Comparison of ENCODE assay signal across 15 cellular contexts in genomic region chr2:1020206-1020605, GRCh38.
DNase-seq lines count a peak whose midpoint lies in the region; ATAC-seq lines count a peak whose summit lies in the region.
"Had no signal": no experiment of that assay in that cellular context is flagged by ENCODE, and none has a peak within 500 bp of the region (broad histone marks: within the 10 kb centered on the region; RNA-seq: fewer than 3 reads in every experiment).

No MANE protein-coding gene starts in this region.

- intact Hi-C loops in Right ventricle myocardium inferior (cut with DNase I) = no loop called here
- intact Hi-C loops in cardiac septum (cut with DNase I) = no loop called here

- DNase-seq in Right ventricle myocardium inferior (ENCODE audit: missing footprints) (no peak), cardiac septum (ENCODE audit: low spot score) (no peak), NCI-H524 (lab: John Stamatoyannopoulos, UW) (peak; percentile 57 to 87), inferior parietal cortex (ENCODE audit: extremely low spot score) (peak; percentile 8), superior temporal gyrus (ENCODE audit: extremely low spot score) (peak; percentile 19), hypothalamus (lab: John Stamatoyannopoulos, UW) (no peak)
- DNase-seq: Caco-2; CD4-positive, CD25-positive, alpha-beta regulatory T cell; CD8-positive, alpha-beta T cell; DMS53; DMS79 treated with DMSO at 0.1 percent for 48 hours; GOT3; HFFc6 had no signal

- ATAC-seq in Right ventricle myocardium inferior (peak; percentile 42), GM21360 (IDR thresholded peaks at IDR 0.05; ENCODE audit: unreplicated experiment) (no peak), GM21825 (IDR thresholded peaks at IDR 0.05; ENCODE audit: unreplicated experiment) (no peak)
- ATAC-seq: CD8-positive, alpha-beta T cell had no signal

Comparison
In these comparisons a context has a peak if more than half of its experiments do, and no peak if none do; other contexts are left out.
1. DNase-seq: peak in NCI-H524 (2 of 2), inferior parietal cortex (single experiment) and superior temporal gyrus (single experiment); none in Right ventricle myocardium inferior (single experiment), cardiac septum (single experiment) and hypothalamus (0 of 51).